In genomic region chr12:98821849-98822248, GRCh38 we compare ENCODE assay signal across 22 cellular contexts.
DNase-seq lines count a peak whose midpoint lies in the region; ATAC-seq, FAIRE-seq and TF ChIP-seq lines count a peak whose summit lies in the region.
"Had no signal": no experiment of that assay in that cellular context is flagged by ENCODE, and none has a peak within 500 bp of the region (broad histone marks: within the 10 kb centered on the region; RNA-seq: fewer than 3 reads in every experiment).

No MANE protein-coding gene starts in this region.

- intact Hi-C loops in dorsolateral prefrontal cortex (cut with DNase I) = no loop called here
- intact Hi-C loops in head of caudate nucleus (cut with DNase I) = no loop called here

- no peaks in the 10 kb centered on the region for H3K9me3 Mint-ChIP-seq in astrocyte (ENCODE audit: unreplicated experiment)
- H3K9me3 Mint-ChIP-seq: CD4-positive, alpha-beta T cell had no signal

- no peak for ATAC-seq in HG03139 (IDR thresholded peaks at IDR 0.05; ENCODE audit: unreplicated experiment)
- ATAC-seq: GM12878, HCT116, SK-N-SH treated with all-trans-retinoic acid at 6 μM for 48 hours had no signal

- H3K4me1 Mint-ChIP-seq in astrocyte (ENCODE audit: low read depth, unreplicated experiment) = peaks cover 48% of the 10 kb centered on the region
- H3K4me1 Mint-ChIP-seq: B cell had no signal

- H3K79me2 ChIP-seq in astrocyte (ENCODE audit: insufficient read depth, low read length) = no peaks in the 10 kb centered on the region

- TF ChIP-seq CTCF in astrocyte (IDR thresholded peaks at IDR 0.05; ENCODE audit: insufficient read depth, low read depth, low read length) = no peak
- no peak for TF ChIP-seq CTCF in dorsolateral prefrontal cortex (IDR thresholded peaks at IDR 0.05 in 54 of 56, conservative IDR thresholded peaks at IDR 0.05 in 2 of 56; ENCODE audit: low read depth in 1 of 56, partially characterized antibody in 56 of 56)

- no peaks in the 10 kb centered on the region for H3K36me3 Mint-ChIP-seq in astrocyte (ENCODE audit: low read depth, unreplicated experiment)

- H4K20me1 ChIP-seq in astrocyte (ENCODE audit: insufficient read depth, low read length) = no peaks in the 10 kb centered on the region

- H2AFZ ChIP-seq in astrocyte (ENCODE audit: low read depth, low read length) = no peak overlapping the region
- H2AFZ ChIP-seq: PC-9 had no signal

- DNase-seq in NCI-H446 (lab: John Stamatoyannopoulos, UW) = peak; percentile 41 to 81
- no peak for DNase-seq in astrocyte (ENCODE audit: low read depth)
- peak in 1 of 10 donors; percentile 55 for DNase-seq in dorsolateral prefrontal cortex
- DNase-seq in pons (ENCODE audit: low spot score) = peak; percentile 56
- DNase-seq in NCI-H526 treated with DMSO at 0.1 percent for 48 hours (lab: John Stamatoyannopoulos, UW) = no peak
- no peak for DNase-seq in GOT3 (lab: John Stamatoyannopoulos, UW)
- no peak for DNase-seq in head of caudate nucleus
- DNase-seq: Calu3; CD4-positive, alpha-beta T cell; KBM-7; NCI-H1417; NCI-H1930; NCI-H2171; NCI-H524; NK-92 treated with Interleukin-12 subunit alpha and Interleukin-12 subunit beta, amount 100 ng/mL, for 24 hours; PC-9 had no signal

- no peaks in the 10 kb centered on the region for H3K9me3 ChIP-seq in astrocyte (ENCODE audit: insufficient read depth, low read depth, low read length)

- H3K27me3 ChIP-seq in astrocyte (ENCODE audit: insufficient read depth, low read length) = no peaks in the 10 kb centered on the region
- no peaks in the 10 kb centered on the region for H3K27me3 ChIP-seq in dorsolateral prefrontal cortex

- H3K4me3 Mint-ChIP-seq in astrocyte (ENCODE audit: unreplicated experiment) = no peak overlapping the region
- H3K4me3 Mint-ChIP-seq: B cell; CD4-positive, alpha-beta T cell had no signal

- peak overlapping the region; percentile 63 for H3K27ac Mint-ChIP-seq in astrocyte (ENCODE audit: unreplicated experiment)
- H3K27ac Mint-ChIP-seq: B cell; CD4-positive, alpha-beta T cell had no signal

- H3K4me2 ChIP-seq in astrocyte (ENCODE audit: low read length) = no peak overlapping the region
- H3K4me2 ChIP-seq: PC-9 had no signal

- FAIRE-seq in astrocyte (lab: Jason Lieb, UNC) = no peak
- FAIRE-seq: GM12878, GM18507 had no signal

- no peak overlapping the region for H3K9ac ChIP-seq in astrocyte (ENCODE audit: low read length)

- H3K4me1 ChIP-seq in astrocyte (ENCODE audit: insufficient read depth, low read length) = no peaks in the 10 kb centered on the region

- H3K4me3 ChIP-seq in astrocyte (ENCODE audit: insufficient read depth, low read depth, low read length) = no peak overlapping the region
- no peak overlapping the region for H3K4me3 ChIP-seq in dorsolateral prefrontal cortex
- H3K4me3 ChIP-seq: GM12878, PC-9 had no signal

- H3K27ac ChIP-seq in astrocyte (ENCODE audit: low read depth, low read length) = no peak overlapping the region
- peak overlapping the region in 53 of 59 donors; percentile 3 to 85 (median 60) for H3K27ac ChIP-seq in dorsolateral prefrontal cortex
- H3K27ac ChIP-seq: PC-9 had no signal

- H3K27me3 Mint-ChIP-seq in astrocyte (ENCODE audit: low read depth, unreplicated experiment) = no peaks in the 10 kb centered on the region

- no peaks in the 10 kb centered on the region for H3K36me3 ChIP-seq in astrocyte (ENCODE audit: insufficient read depth, low read length)

Comparison
In these comparisons a context has a peak if more than half of its experiments do, and no peak if none do; other contexts are left out.
1. DNase-seq: peak in NCI-H446 (2 of 2) and pons (single experiment); none in astrocyte (single experiment), NCI-H526 treated with DMSO at 0.1 percent for 48 hours (single experiment), GOT3 (single experiment) and head of caudate nucleus (0 of 42).